8 cellular contexts compared by ENCODE assay signal in the genomic region with DNA sequence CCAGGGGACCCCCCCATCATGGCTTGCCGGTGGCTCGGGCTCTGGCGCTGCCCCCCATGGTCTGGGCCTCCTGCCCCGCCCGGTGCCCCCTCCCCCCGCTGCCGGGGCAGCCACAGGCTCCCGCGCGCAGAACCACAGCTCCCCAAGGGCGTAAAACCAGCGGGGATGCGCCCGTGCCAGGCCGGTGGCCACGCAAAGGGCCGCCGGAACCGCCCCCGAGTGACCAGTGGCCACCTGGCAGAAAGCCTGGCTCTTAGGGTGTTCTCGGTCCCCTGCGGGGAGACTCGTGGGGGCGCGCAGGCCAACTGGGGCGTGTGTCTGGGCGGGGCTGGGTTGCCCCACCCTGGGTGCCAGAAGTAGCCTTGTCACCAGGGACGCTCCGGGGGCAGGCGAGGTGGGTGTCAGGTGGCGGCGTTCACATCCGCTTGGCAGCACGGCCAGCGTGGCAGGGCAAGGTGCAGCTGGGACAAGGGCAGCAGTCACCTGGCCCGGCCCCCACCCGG. TPM values are rescaled to one million over a fixed set of nuclear protein-coding genes. Genes with fewer than 3 reads are reported as not detected.
DNase-seq lines count a peak whose midpoint lies in the region; ATAC-seq and TF ChIP-seq lines count a peak whose summit lies in the region.

No MANE protein-coding gene starts in this region.

- DNase-seq in natural killer cell (no peak), left lobe of liver (ENCODE audit: low spot score) (peak; percentile 96), NCI-H1048 (lab: John Stamatoyannopoulos, UW) (no peak), osteocyte (ENCODE audit: extremely low spot score, unreplicated experiment) (no peak)
- DNase-seq in natural killer cell treated with Interleukin-12 subunit alpha and Interleukin-12 subunit beta and Interleukin-15 and Interleukin-18, amount 100 ng/mL, for 72 hours (ENCODE audit: low spot score), result no peak
- peak; percentile 49 for DNase-seq in activated CD8-positive, alpha-beta T cell treated with anti-CD3 and anti-CD28 coated beads for 36 hours

- H3K36me3 Mint-ChIP-seq in natural killer cell (no peaks in the 10 kb centered on the region), osteocyte (ENCODE audit: unreplicated experiment) (no peaks in the 10 kb centered on the region)
- no peaks in the 10 kb centered on the region for H3K36me3 Mint-ChIP-seq in natural killer cell treated with Interleukin-12 subunit alpha and Interleukin-12 subunit beta and Interleukin-15 and Interleukin-18, amount 100 ng/mL, for 72 hours
- no peaks in the 10 kb centered on the region for H3K36me3 Mint-ChIP-seq in activated CD8-positive, alpha-beta T cell treated with anti-CD3 and anti-CD28 coated beads for 36 hours (ENCODE audit: low read depth)

- ATAC-seq in natural killer cell (no peak), left lobe of liver (peak; percentile 54), GM19035 (IDR thresholded peaks at IDR 0.05; ENCODE audit: unreplicated experiment) (no peak)
- ATAC-seq in natural killer cell treated with Interleukin-12 subunit alpha and Interleukin-12 subunit beta and Interleukin-15 and Interleukin-18, amount 100 ng/mL, for 72 hours, result no peak
- no peak for ATAC-seq in activated CD8-positive, alpha-beta T cell treated with anti-CD3 and anti-CD28 coated beads for 36 hours

- POLR2A ChIA-PET in activated CD8-positive, alpha-beta T cell treated with anti-CD3 and anti-CD28 coated beads for 36 hours (lab: Charles Lee), result interaction anchor here (0.7 to 3.0 kb wide), 4 partner anchors 12 to 145 kb away, joined by 3 to 10 read pairs (median 4); no protein-coding TSS in a partner anchor

- CTCF ChIA-PET in activated CD8-positive, alpha-beta T cell treated with anti-CD3 and anti-CD28 coated beads for 36 hours (lab: Charles Lee), result interaction anchor here (1.9 kb wide), 1 partner anchor 16 kb away, joined by 6 read pairs; no protein-coding TSS in a partner anchor

- H3K36me3 ChIP-seq in urinary bladder (ENCODE audit: insufficient read depth), result no peaks in the 10 kb centered on the region

- H3K27me3 Mint-ChIP-seq in natural killer cell (ENCODE audit: low read depth in 2 of 2) (no peaks in the 10 kb centered on the region), osteocyte (ENCODE audit: unreplicated experiment) (no peaks in the 10 kb centered on the region)
- H3K27me3 Mint-ChIP-seq in natural killer cell treated with Interleukin-12 subunit alpha and Interleukin-12 subunit beta and Interleukin-15 and Interleukin-18, amount 100 ng/mL, for 72 hours, result no peaks in the 10 kb centered on the region
- no peaks in the 10 kb centered on the region for H3K27me3 Mint-ChIP-seq in activated CD8-positive, alpha-beta T cell treated with anti-CD3 and anti-CD28 coated beads for 36 hours

- H3K27ac Mint-ChIP-seq in natural killer cell, result no peak overlapping the region
- H3K27ac Mint-ChIP-seq in natural killer cell treated with Interleukin-12 subunit alpha and Interleukin-12 subunit beta and Interleukin-15 and Interleukin-18, amount 100 ng/mL, for 72 hours, result no peak overlapping the region
- H3K27ac Mint-ChIP-seq in activated CD8-positive, alpha-beta T cell treated with anti-CD3 and anti-CD28 coated beads for 36 hours, result no peak overlapping the region
- H3K27ac Mint-ChIP-seq in osteocyte (ENCODE audit: unreplicated experiment), result no peak overlapping the region

- H3K9me3 Mint-ChIP-seq in natural killer cell (no peaks in the 10 kb centered on the region), osteocyte (ENCODE audit: unreplicated experiment) (no peaks in the 10 kb centered on the region)
- H3K9me3 Mint-ChIP-seq in natural killer cell treated with Interleukin-12 subunit alpha and Interleukin-12 subunit beta and Interleukin-15 and Interleukin-18, amount 100 ng/mL, for 72 hours, result no peaks in the 10 kb centered on the region
- H3K9me3 Mint-ChIP-seq in activated CD8-positive, alpha-beta T cell treated with anti-CD3 and anti-CD28 coated beads for 36 hours, result no peaks in the 10 kb centered on the region

- no peaks in the 10 kb centered on the region for H3K4me1 ChIP-seq in urinary bladder (ENCODE audit: insufficient read depth)

- H3K4me1 Mint-ChIP-seq in natural killer cell (peaks cover 7 to 9% of the 10 kb centered on the region in 2 donors), osteocyte (ENCODE audit: unreplicated experiment) (peaks cover 7% of the 10 kb centered on the region)
- H3K4me1 Mint-ChIP-seq in natural killer cell treated with Interleukin-12 subunit alpha and Interleukin-12 subunit beta and Interleukin-15 and Interleukin-18, amount 100 ng/mL, for 72 hours (ENCODE audit: low read depth in 2 of 2), result peaks cover 0 to 3% of the 10 kb centered on the region in 2 donors
- peaks cover 3% of the 10 kb centered on the region for H3K4me1 Mint-ChIP-seq in activated CD8-positive, alpha-beta T cell treated with anti-CD3 and anti-CD28 coated beads for 36 hours (ENCODE audit: low read depth)

- peak overlapping the region; percentile 80 for H3K4me3 ChIP-seq in urinary bladder (ENCODE audit: low read depth, low read length)

- H3K4me3 Mint-ChIP-seq in natural killer cell, result peak overlapping the region; percentile 49
- no peak overlapping the region for H3K4me3 Mint-ChIP-seq in natural killer cell treated with Interleukin-12 subunit alpha and Interleukin-12 subunit beta and Interleukin-15 and Interleukin-18, amount 100 ng/mL, for 72 hours
- peak overlapping the region; percentile 8 for H3K4me3 Mint-ChIP-seq in activated CD8-positive, alpha-beta T cell treated with anti-CD3 and anti-CD28 coated beads for 36 hours
- H3K4me3 Mint-ChIP-seq in osteocyte (ENCODE audit: unreplicated experiment), result no peak overlapping the region

- WGBS in urinary bladder, result 29% methylated on average over 37 of the region's 37 CpGs

- no peak for TF ChIP-seq CTCF in natural killer cell (IDR thresholded peaks at IDR 0.05)
- no peak for TF ChIP-seq CTCF in activated CD8-positive, alpha-beta T cell treated with anti-CD3 and anti-CD28 coated beads for 36 hours (IDR thresholded peaks at IDR 0.05)
- TF ChIP-seq CTCF in osteocyte (IDR thresholded peaks at IDR 0.05), result no peak

- intact Hi-C loops in natural killer cell (cut with micrococcal nuclease), result no loop called here
- intact Hi-C loops in activated CD8-positive, alpha-beta T cell treated with anti-CD3 and anti-CD28 coated beads for 36 hours (cut with micrococcal nuclease), result no loop called here

- H3K27ac ChIP-seq in urinary bladder (ENCODE audit: low read depth), result peak overlapping the region; percentile 26

RNA-seq across cellular contexts. Expression of gene AGPAT2, which starts 0.5 kb away (rescaled TPM):
- total RNA-seq in natural killer cell (10 to 100 TPM; 10.3 to 19.4 (median 12.0) TPM), left lobe of liver (213 TPM), urinary bladder (9.8 TPM), osteocyte (34.4 and 36.4 TPM in 2 replicates)
- 1 to 10 TPM; 6.1 to 8.9 TPM for total RNA-seq in natural killer cell treated with Interleukin-12 subunit alpha and Interleukin-12 subunit beta and Interleukin-15 and Interleukin-18, amount 100 ng/mL, for 72 hours
- 10 to 100 TPM; 11.3 to 11.8 TPM for total RNA-seq in activated CD8-positive, alpha-beta T cell treated with anti-CD3 and anti-CD28 coated beads for 36 hours
- 78.9 TPM for polyA plus RNA-seq in urinary bladder

RNA-seq across cellular contexts. Expression of gene DIPK1B, which starts 24.6 kb away (rescaled TPM):
- total RNA-seq in natural killer cell, result under 1 TPM in 2 of 3 donors, not detected in 1; 0.31 to 0.39 TPM
- total RNA-seq in natural killer cell treated with Interleukin-12 subunit alpha and Interleukin-12 subunit beta and Interleukin-15 and Interleukin-18, amount 100 ng/mL, for 72 hours, result not detected
- under 1 TPM in 1 of 2 experiments, not detected in 1; 0.14 TPM for total RNA-seq in activated CD8-positive, alpha-beta T cell treated with anti-CD3 and anti-CD28 coated beads for 36 hours
- total RNA-seq in left lobe of liver, result 3.0 TPM
- 10.8 TPM for total RNA-seq in urinary bladder
- 18.9 TPM for polyA plus RNA-seq in urinary bladder
- 11.4 and 11.5 TPM in 2 replicates for total RNA-seq in osteocyte

RNA-seq across cellular contexts. Expression of gene EGFL7, which starts 25.1 kb away (rescaled TPM):
- under 1 TPM; 0.28 to 0.47 (median 0.29) TPM for total RNA-seq in natural killer cell
- under 1 TPM; 0.36 to 0.52 TPM for total RNA-seq in natural killer cell treated with Interleukin-12 subunit alpha and Interleukin-12 subunit beta and Interleukin-15 and Interleukin-18, amount 100 ng/mL, for 72 hours
- total RNA-seq in activated CD8-positive, alpha-beta T cell treated with anti-CD3 and anti-CD28 coated beads for 36 hours, result 1 to 10 TPM; 1.1 to 1.6 TPM
- 42.3 TPM for total RNA-seq in left lobe of liver
- total RNA-seq in urinary bladder, result 43.6 TPM
- polyA plus RNA-seq in urinary bladder, result 138 TPM
- 6.9 and 8.4 TPM in 2 replicates for total RNA-seq in osteocyte

RNA-seq across cellular contexts. Expression of gene LCN10, which starts 55.0 kb away (rescaled TPM):
- total RNA-seq in natural killer cell (not detected), left lobe of liver (0.15 TPM), urinary bladder (not detected), osteocyte (not detected in 2 replicates)
- total RNA-seq in natural killer cell treated with Interleukin-12 subunit alpha and Interleukin-12 subunit beta and Interleukin-15 and Interleukin-18, amount 100 ng/mL, for 72 hours, result under 1 TPM; 0.21 to 0.45 TPM
- total RNA-seq in activated CD8-positive, alpha-beta T cell treated with anti-CD3 and anti-CD28 coated beads for 36 hours, result 1 to 10 TPM; 2.6 to 3.2 TPM
- 11.3 TPM for polyA plus RNA-seq in urinary bladder

Comparison
In these comparisons a context has a peak if more than half of its experiments do, and no peak if none do; other contexts are left out.
1. H3K4me3 Mint-ChIP-seq: peak in natural killer cell (single experiment) and activated CD8-positive, alpha-beta T cell treated with anti-CD3 and anti-CD28 coated beads for 36 hours (single experiment); none in natural killer cell treated with Interleukin-12 subunit alpha and Interleukin-12 subunit beta and Interleukin-15 and Interleukin-18, amount 100 ng/mL, for 72 hours (single experiment) and osteocyte (single experiment).
2. DNase-seq: peak in activated CD8-positive, alpha-beta T cell treated with anti-CD3 and anti-CD28 coated beads for 36 hours (single experiment) and left lobe of liver (single experiment); none in natural killer cell (single experiment), natural killer cell treated with Interleukin-12 subunit alpha and Interleukin-12 subunit beta and Interleukin-15 and Interleukin-18, amount 100 ng/mL, for 72 hours (single experiment), NCI-H1048 (single experiment) and osteocyte (single experiment).